12 cellular contexts compared by ENCODE assay signal in the genomic region with DNA sequence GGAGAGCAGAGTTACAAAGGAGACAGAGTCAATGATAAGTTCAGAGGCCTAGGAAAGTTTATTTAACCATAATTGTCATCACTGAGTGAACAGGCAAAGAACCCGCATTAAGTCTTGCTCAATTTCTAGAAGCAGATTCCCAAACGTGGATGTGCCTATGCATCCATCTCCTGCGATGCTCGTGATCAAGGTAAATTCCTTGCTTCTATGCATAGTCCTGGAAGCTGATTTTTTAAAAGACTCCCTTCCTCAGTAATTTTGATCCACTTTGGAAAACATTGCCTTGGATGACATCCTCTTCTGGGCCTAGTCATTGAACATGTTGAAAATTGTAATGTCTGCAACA.
DNase-seq lines count a peak whose midpoint lies in the region; ATAC-seq, FAIRE-seq and TF ChIP-seq lines count a peak whose summit lies in the region.
"Had no signal": no experiment of that assay in that cellular context is flagged by ENCODE, and none has a peak within 500 bp of the region (broad histone marks: within the 10 kb centered on the region; RNA-seq: fewer than 3 reads in every experiment).

No MANE protein-coding gene starts in this region.

- TF ChIP-seq CTCF in SK-N-SH (IDR thresholded peaks at IDR 0.05): no peak
- TF ChIP-seq CTCF in left lung (IDR thresholded peaks at IDR 0.05): no peak

- POLR2A ChIA-PET in SK-N-SH (lab: Yijun Ruan, JAX) (no interaction called here), T-cell (lab: Charles Lee) (no interaction called here)

- H3K4me3 Mint-ChIP-seq in T-cell: no peak overlapping the region
- H3K4me3 Mint-ChIP-seq: stimulated activated naive CD8-positive, alpha-beta T cell treated with anti-CD3 and anti-CD28 coated beads, Interleukin-15, amount 100 ng/mL, for 72 hours had no signal

- no peaks in the 10 kb centered on the region for H3K27me3 Mint-ChIP-seq in T-cell
- H3K27me3 Mint-ChIP-seq: stimulated activated naive CD8-positive, alpha-beta T cell treated with anti-CD3 and anti-CD28 coated beads, Interleukin-15, amount 100 ng/mL, for 72 hours had no signal

- TF ChIP-seq POLR2A in GM12892 (IDR thresholded peaks at IDR 0.05; ENCODE audit: low read depth, low read length): no peak

- H3K9me3 Mint-ChIP-seq in T-cell: no peaks in the 10 kb centered on the region

- H3K27ac Mint-ChIP-seq in T-cell: peak overlapping the region; percentile 70 to 73

- H3K4me2 ChIP-seq in SK-N-SH: peak overlapping the region; percentile 26; the same call in 1 of the 2 replicates

- no peak overlapping the region for H3K4me3 ChIP-seq in SK-N-SH (ENCODE audit: low read depth in 2 of 2, low read length in 1 of 2)
- H3K4me3 ChIP-seq in left lung: no peak overlapping the region
- H3K4me3 ChIP-seq in stomach smooth muscle (ENCODE audit: low read length in 2 of 2): no peak overlapping the region
- H3K4me3 ChIP-seq: mucosa of descending colon had no signal

- FAIRE-seq in GM12892 (lab: Jason Lieb, UNC): no peak
- FAIRE-seq: GM18507 had no signal

- H3K27ac ChIP-seq in SK-N-SH (ENCODE audit: low read depth in 2 of 2, low read length in 1 of 2) (peak overlapping the region; percentile 93 to 96), left lung (peak overlapping the region; percentile 59 to 62), stomach smooth muscle (ENCODE audit: low read length) (peak overlapping the region; percentile 56)

- DNase-seq in SK-N-SH (no peak), T-cell (no peak), left lung (no peak), GM03348 (ENCODE audit: low spot score) (no peak), GM12892 (ENCODE audit: insufficient read length) (no peak)
- DNase-seq: NCI-H2107 had no signal

- H3K9me2 ChIP-seq in SK-N-SH: no peaks in the 10 kb centered on the region

- TF ChIP-seq EP300 in SK-N-SH (IDR thresholded peaks at IDR 0.05; ENCODE audit: borderline replicate concordance in 1 of 2, low read depth in 1 of 2, low read length in 1 of 2): no peak

- no peak for ATAC-seq in SK-N-SH treated with all-trans-retinoic acid at 6 μM for 48 hours
- ATAC-seq in T-cell (replicated peaks in 1 of 4): no peak
- ATAC-seq in left lung: no peak
- no peak for ATAC-seq in HG02571 (IDR thresholded peaks at IDR 0.05; ENCODE audit: unreplicated experiment)

- H3K9me3 ChIP-seq in SK-N-SH (no peaks in the 10 kb centered on the region), left lung (no peaks in the 10 kb centered on the region), stomach smooth muscle (ENCODE audit: control insufficient read depth in 2 of 2, low read length in 2 of 2) (no peaks in the 10 kb centered on the region)
- H3K9me3 ChIP-seq: mucosa of descending colon had no signal

- H3F3A ChIP-seq in SK-N-SH (replicated peaks; ENCODE audit: insufficient read depth): peaks cover 23% of the 10 kb centered on the region

- H3K27me3 ChIP-seq in SK-N-SH (ENCODE audit: insufficient read depth) (no peaks in the 10 kb centered on the region), left lung (no peaks in the 10 kb centered on the region), stomach smooth muscle (ENCODE audit: control insufficient read depth in 1 of 2, insufficient read depth in 2 of 2, low read length in 2 of 2) (no peaks in the 10 kb centered on the region)

- H3K9ac ChIP-seq in SK-N-SH: peak overlapping the region; percentile 53; the same call in 1 of the 2 replicates
- H3K9ac ChIP-seq in stomach smooth muscle (ENCODE audit: low read length in 2 of 2): no peak overlapping the region

- intact Hi-C loops in left lung (cut with DNase I): no loop called here

- CTCF ChIA-PET in SK-N-SH (lab: Yijun Ruan, JAX): interaction anchor here (1.3 kb wide), 1 partner anchor 13 kb away, joined by 3 read pairs; no protein-coding TSS in a partner anchor
- CTCF ChIA-PET in T-cell (lab: Charles Lee): no interaction called here

- H3K36me3 Mint-ChIP-seq in T-cell: no peaks in the 10 kb centered on the region

- H3K79me2 ChIP-seq in SK-N-SH (ENCODE audit: insufficient read depth): no peaks in the 10 kb centered on the region

- H3K4me1 Mint-ChIP-seq in T-cell: peaks cover 12 to 23% (median 19%) of the 10 kb centered on the region in 3 donors

- 40% methylated on average over 4 of the region's 4 CpGs for WGBS in SK-N-SH (ENCODE audit: low lambda C conversion rate)

- no peak overlapping the region for H2AFZ ChIP-seq in SK-N-SH (ENCODE audit: low read depth)

- TF ChIP-seq RAD21 in SK-N-SH (IDR thresholded peaks at IDR 0.05; ENCODE audit: low read length): no peak

- peaks cover 8 to 34% of the 10 kb centered on the region in 2 experiments for H3K4me1 ChIP-seq in SK-N-SH (ENCODE audit: control insufficient read depth in 1 of 2, insufficient read depth in 2 of 2, low read depth in 1 of 2, low read length in 1 of 2)
- peaks cover 3 to 20% of the 10 kb centered on the region in 2 donors for H3K4me1 ChIP-seq in left lung
- peaks cover 5% of the 10 kb centered on the region for H3K4me1 ChIP-seq in stomach smooth muscle (ENCODE audit: control insufficient read depth, insufficient read depth, low read length)

- H4K20me1 ChIP-seq in SK-N-SH (ENCODE audit: insufficient read depth): no peaks in the 10 kb centered on the region

- H3K36me3 ChIP-seq in SK-N-SH (replicated peaks in 1 of 2; ENCODE audit: control insufficient read depth in 1 of 2, insufficient read depth in 2 of 2, low read length in 1 of 2): no peaks in the 10 kb centered on the region
- H3K36me3 ChIP-seq in left lung: no peaks in the 10 kb centered on the region
- H3K36me3 ChIP-seq in stomach smooth muscle (ENCODE audit: control insufficient read depth in 2 of 2, insufficient read depth in 2 of 2, low read length in 2 of 2): no peaks in the 10 kb centered on the region

TF ChIP-seq in SK-N-SH, 30 proteins besides CTCF, POLR2A, EP300 and RAD21:
- TF ChIP-seq GABPA (IDR thresholded peaks at IDR 0.05; ENCODE audit: low read depth): no peak
- no peak for TF ChIP-seq MXI1 (IDR thresholded peaks at IDR 0.05; ENCODE audit: low read depth, low read length)
- no peak for TF ChIP-seq GATA2 (CRISPR knock-in tag; IDR thresholded peaks at IDR 0.05)

TF ChIP-seq in SK-N-SH treated with all-trans-retinoic acid at 6 μM for 48 hours, 23 proteins besides CTCF, POLR2A, EP300 and RAD21:
- TF ChIP-seq, protein P1, sequence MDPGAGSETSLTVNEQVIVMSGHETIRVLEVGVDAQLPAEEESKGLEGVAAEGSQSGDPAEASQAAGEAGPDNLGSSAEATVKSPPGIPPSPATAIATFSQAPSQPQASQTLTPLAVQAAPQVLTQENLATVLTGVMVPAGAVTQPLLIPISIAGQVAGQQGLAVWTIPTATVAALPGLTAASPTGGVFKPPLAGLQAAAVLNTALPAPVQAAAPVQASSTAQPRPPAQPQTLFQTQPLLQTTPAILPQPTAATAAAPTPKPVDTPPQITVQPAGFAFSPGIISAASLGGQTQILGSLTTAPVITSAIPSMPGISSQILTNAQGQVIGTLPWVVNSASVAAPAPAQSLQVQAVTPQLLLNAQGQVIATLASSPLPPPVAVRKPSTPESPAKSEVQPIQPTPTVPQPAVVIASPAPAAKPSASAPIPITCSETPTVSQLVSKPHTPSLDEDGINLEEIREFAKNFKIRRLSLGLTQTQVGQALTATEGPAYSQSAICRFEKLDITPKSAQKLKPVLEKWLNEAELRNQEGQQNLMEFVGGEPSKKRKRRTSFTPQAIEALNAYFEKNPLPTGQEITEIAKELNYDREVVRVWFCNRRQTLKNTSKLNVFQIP (CRISPR knock-in tag; IDR thresholded peaks at IDR 0.05; ENCODE audit: borderline replicate concordance, low read depth): no peak
- TF ChIP-seq TOX (CRISPR knock-in tag; IDR thresholded peaks at IDR 0.05; ENCODE audit: borderline replicate concordance) (no peak), ISL1 (CRISPR knock-in tag; IDR thresholded peaks at IDR 0.05) (no peak), ESRRG (CRISPR knock-in tag; IDR thresholded peaks at IDR 0.05) (no peak), GLIS3 (CRISPR knock-in tag; IDR thresholded peaks at IDR 0.05) (no peak), ZNF565 (CRISPR knock-in tag; conservative IDR thresholded peaks at IDR 0.05; ENCODE audit: low read depth) (no peak)
- TF ChIP-seq, protein P2, sequence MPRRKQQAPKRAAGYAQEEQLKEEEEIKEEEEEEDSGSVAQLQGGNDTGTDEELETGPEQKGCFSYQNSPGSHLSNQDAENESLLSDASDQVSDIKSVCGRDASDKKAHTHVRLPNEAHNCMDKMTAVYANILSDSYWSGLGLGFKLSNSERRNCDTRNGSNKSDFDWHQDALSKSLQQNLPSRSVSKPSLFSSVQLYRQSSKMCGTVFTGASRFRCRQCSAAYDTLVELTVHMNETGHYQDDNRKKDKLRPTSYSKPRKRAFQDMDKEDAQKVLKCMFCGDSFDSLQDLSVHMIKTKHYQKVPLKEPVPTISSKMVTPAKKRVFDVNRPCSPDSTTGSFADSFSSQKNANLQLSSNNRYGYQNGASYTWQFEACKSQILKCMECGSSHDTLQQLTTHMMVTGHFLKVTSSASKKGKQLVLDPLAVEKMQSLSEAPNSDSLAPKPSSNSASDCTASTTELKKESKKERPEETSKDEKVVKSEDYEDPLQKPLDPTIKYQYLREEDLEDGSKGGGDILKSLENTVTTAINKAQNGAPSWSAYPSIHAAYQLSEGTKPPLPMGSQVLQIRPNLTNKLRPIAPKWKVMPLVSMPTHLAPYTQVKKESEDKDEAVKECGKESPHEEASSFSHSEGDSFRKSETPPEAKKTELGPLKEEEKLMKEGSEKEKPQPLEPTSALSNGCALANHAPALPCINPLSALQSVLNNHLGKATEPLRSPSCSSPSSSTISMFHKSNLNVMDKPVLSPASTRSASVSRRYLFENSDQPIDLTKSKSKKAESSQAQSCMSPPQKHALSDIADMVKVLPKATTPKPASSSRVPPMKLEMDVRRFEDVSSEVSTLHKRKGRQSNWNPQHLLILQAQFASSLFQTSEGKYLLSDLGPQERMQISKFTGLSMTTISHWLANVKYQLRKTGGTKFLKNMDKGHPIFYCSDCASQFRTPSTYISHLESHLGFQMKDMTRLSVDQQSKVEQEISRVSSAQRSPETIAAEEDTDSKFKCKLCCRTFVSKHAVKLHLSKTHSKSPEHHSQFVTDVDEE (CRISPR knock-in tag; IDR thresholded peaks at IDR 0.05): no peak
